In genomic region chr10:110209399-110209925, GRCh38 we compare ENCODE assay signal across 8 cellular contexts. TPM values are rescaled to one million over a fixed set of nuclear protein-coding genes. Genes with fewer than 3 reads are reported as not detected.
DNase-seq lines count a peak whose midpoint lies in the region; ATAC-seq and TF ChIP-seq lines count a peak whose summit lies in the region.

No MANE protein-coding gene starts in this region.

- H3K4me2 ChIP-seq in fibroblast of lung (ENCODE audit: extremely low read depth, insufficient read depth, low read length): peak overlapping the region; percentile 100

- POLR2A ChIA-PET in naive thymus-derived CD8-positive, alpha-beta T cell (lab: Charles Lee): interaction anchor here (0.8 to 7.9 kb wide), 10 partner anchors 14 to 358 kb away, joined by 3 to 153 read pairs (median 5); partner anchors contain the start of genes SMC3, SMNDC1 and XPNPEP1

- H3K4me3 ChIP-seq in fibroblast of lung (replicated peaks in 1 of 4; ENCODE audit: control extremely low read depth in 1 of 4, insufficient read depth in 1 of 4, low read depth in 3 of 4, low read length in 4 of 4): peak overlapping the region; percentile 73 to 92 (median 82)

- H3K27ac Mint-ChIP-seq in naive thymus-derived CD8-positive, alpha-beta T cell: peak overlapping the region; percentile 66 to 99 (median 92)

- H3K27me3 Mint-ChIP-seq in naive thymus-derived CD8-positive, alpha-beta T cell: peaks cover 0 to 26% (median 15%) of the 10 kb centered on the region in 5 donors

- peaks cover 0 to 2% (median 0%) of the 10 kb centered on the region in 9 donors for H3K9me3 Mint-ChIP-seq in naive thymus-derived CD8-positive, alpha-beta T cell

- H3K4me1 Mint-ChIP-seq in naive thymus-derived CD8-positive, alpha-beta T cell: peaks cover 36 to 58% (median 46%) of the 10 kb centered on the region in 4 donors

- peak; percentile 19 to 29 for ATAC-seq in naive thymus-derived CD8-positive, alpha-beta T cell
- ATAC-seq in GM21528 (IDR thresholded peaks at IDR 0.05; ENCODE audit: low FRiP score, unreplicated experiment): no peak

- peak overlapping the region; percentile 99 for H2AFZ ChIP-seq in fibroblast of lung (ENCODE audit: low read length)

- H3K4me1 ChIP-seq in fibroblast of lung (ENCODE audit: control insufficient read depth, extremely low read depth, insufficient read depth, low read length): peaks cover 2% of the 10 kb centered on the region

- H3K79me2 ChIP-seq in fibroblast of lung (ENCODE audit: control insufficient read depth, insufficient read depth, low read length): no peaks in the 10 kb centered on the region

- no peak for TF ChIP-seq CTCF in fibroblast of lung (conservative IDR thresholded peaks at IDR 0.05 in 1 of 2, IDR thresholded peaks at IDR 0.05 in 1 of 2; ENCODE audit: low read depth in 1 of 2, low read length in 2 of 2)

- H3K27me3 ChIP-seq in fibroblast of lung (ENCODE audit: control insufficient read depth, insufficient read depth, low read length): peaks cover 4% of the 10 kb centered on the region

- peak overlapping the region; percentile 62 for H3K9ac ChIP-seq in fibroblast of lung (ENCODE audit: insufficient read depth, low read length)

- peak overlapping the region; percentile 90 to 99 (median 96) for H3K4me3 Mint-ChIP-seq in naive thymus-derived CD8-positive, alpha-beta T cell

- H3K27ac ChIP-seq in fibroblast of lung (ENCODE audit: insufficient read depth, low read length) (peak overlapping the region; percentile 72), temporal lobe (ENCODE audit: low read depth, low read length) (peak overlapping the region; percentile 99)

- no peaks in the 10 kb centered on the region for H4K20me1 ChIP-seq in fibroblast of lung (ENCODE audit: control insufficient read depth, extremely low read depth, insufficient read depth, low read length)

- no peaks in the 10 kb centered on the region for H3K36me3 ChIP-seq in fibroblast of lung (ENCODE audit: control insufficient read depth, insufficient read depth, low read length)

- H3K9me3 ChIP-seq in fibroblast of lung (ENCODE audit: control insufficient read depth, insufficient read depth, low read depth, low read length): no peaks in the 10 kb centered on the region

- H3K36me3 Mint-ChIP-seq in naive thymus-derived CD8-positive, alpha-beta T cell: no peaks in the 10 kb centered on the region

- DNase-seq in NCI-H524 (lab: John Stamatoyannopoulos, UW) (peak; percentile 37 to 73), NCI-H524 treated with DMSO at 0.1 percent for 48 hours (lab: John Stamatoyannopoulos, UW) (no peak), NCI-H82 (lab: John Stamatoyannopoulos, UW) (peak; percentile 81), fibroblast of lung (ENCODE audit: low read depth in 2 of 2) (peak; percentile 54 to 67)
- DNase-seq in activated effector memory CD4-positive, alpha-beta T cell treated with Interleukin-2 at 50 U/mL for 16 hours: peak; percentile 71
- peak in 8 of 10 donors; percentile 29 to 84 (median 64) for DNase-seq in naive thymus-derived CD8-positive, alpha-beta T cell

RNA-seq across cellular contexts. Expression of gene MXI1, which starts 2.1 kb away (rescaled TPM):
- 40.1 and 52.4 TPM in 2 replicates for total RNA-seq in fibroblast of lung
- polyA plus RNA-seq in fibroblast of lung: 7.5 and 18.7 TPM in 2 replicates
- polyA plus RNA-seq in fibroblast of lung (2012): 7.5 and 17.4 TPM in 2 replicates
- 2.0 and 7.0 TPM in 2 replicates for polyA minus RNA-seq in fibroblast of lung (ENCODE audit: low replicate concordance)
- 10 to 100 TPM; 36.9 to 37.7 TPM for total RNA-seq in naive thymus-derived CD8-positive, alpha-beta T cell
- 10 to 100 TPM; 18.1 to 20.9 (median 20.1) TPM for polyA plus RNA-seq in naive thymus-derived CD8-positive, alpha-beta T cell
- total RNA-seq in temporal lobe: 49.2 TPM
